Comparison of ENCODE assay signal across 14 cellular contexts in the genomic region with DNA sequence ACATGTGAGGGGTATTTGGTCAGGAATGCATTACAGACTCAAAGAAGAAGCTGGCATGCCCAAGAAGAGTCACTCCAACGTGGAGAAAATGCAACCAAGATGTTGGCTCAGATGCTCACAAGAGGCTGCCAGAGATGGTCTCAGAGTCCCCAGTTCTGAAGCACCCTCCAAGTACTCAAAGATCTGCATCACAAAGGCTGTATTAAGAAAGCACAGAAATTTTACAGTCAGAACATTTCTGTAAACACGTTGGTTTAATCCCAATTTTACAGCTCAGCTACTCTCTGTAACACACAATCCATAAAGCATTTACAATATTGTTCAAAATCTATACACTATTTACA.
DNase-seq lines count a peak whose midpoint lies in the region; ATAC-seq, FAIRE-seq and TF ChIP-seq lines count a peak whose summit lies in the region.
"Had no signal": no experiment of that assay in that cellular context is flagged by ENCODE, and none has a peak within 500 bp of the region (broad histone marks: within the 10 kb centered on the region; RNA-seq: fewer than 3 reads in every experiment).

No MANE protein-coding gene starts in this region.

- H2AFZ ChIP-seq in PC-9 (peak overlapping the region; percentile 66; the same call in 1 of the 2 replicates), H1 (ENCODE audit: low read length) (peak overlapping the region; percentile 59)

- no peak overlapping the region for H3K4me3 ChIP-seq in PC-9
- no peak overlapping the region for H3K4me3 ChIP-seq in H1 (ENCODE audit: extremely low read depth in 1 of 4, insufficient read depth in 2 of 4, low read depth in 3 of 4, low read length in 4 of 4)
- H3K4me3 ChIP-seq in transverse colon, result no peak overlapping the region
- H3K4me3 ChIP-seq: prostate gland had no signal

- TF ChIP-seq POLR2A in H1 (IDR thresholded peaks at IDR 0.05; ENCODE audit: control extremely low read depth in 1 of 2, low read depth in 2 of 2, low read length in 2 of 2), result no peak
- TF ChIP-seq POLR2A in transverse colon (IDR thresholded peaks at IDR 0.05), result no peak

- in situ Hi-C loops in transverse colon (cut with MboI; ENCODE audit: low pct_ligation_motif_present in 1 of 4, low pct_unique_long_range_greater_than_20kb in 1 of 4, low sequenced_read_pairs in 3 of 4), result no loop called here

- H3K14ac ChIP-seq in H1 (ENCODE audit: insufficient read length), result no peak overlapping the region

- peaks cover 19% of the 10 kb centered on the region for H3F3A ChIP-seq in PC-9 (ENCODE audit: insufficient read depth, low read depth)

- H4K8ac ChIP-seq in H1 (ENCODE audit: extremely low read depth, insufficient read depth, low read length), result no peak overlapping the region

- H3K36me3 ChIP-seq in PC-9 (ENCODE audit: low read depth) (no peaks in the 10 kb centered on the region), H1 (ENCODE audit: control insufficient read depth in 2 of 4, insufficient read depth in 4 of 4, low read length in 3 of 4) (no peaks in the 10 kb centered on the region), transverse colon (no peaks in the 10 kb centered on the region)
- H3K36me3 ChIP-seq: prostate gland had no signal

- H3K56ac ChIP-seq in H1 (replicated peaks; ENCODE audit: insufficient read length, low read depth, low read length), result no peak overlapping the region

- H2BK15ac ChIP-seq in H1 (ENCODE audit: low read length), result no peak overlapping the region

- POLR2A ChIA-PET in PC-9 (lab: Charles Lee; ENCODE audit: unreplicated experiment) (interaction anchor here (0.7 kb wide), 1 partner anchor 166 kb away, joined by 8 read pairs; no protein-coding TSS in a partner anchor), H1 (lab: Charles Lee; ENCODE audit: partially characterized antibody) (no interaction called here)

- intact Hi-C loops in PC-9 (cut with micrococcal nuclease; ENCODE audit: unreplicated experiment) (loop anchor here (2.0 kb wide), 1 partner anchor 39 kb away; no protein-coding TSS in a partner anchor), natural killer cell (cut with micrococcal nuclease) (no loop called here), transverse colon (cut with DNase I; ENCODE audit: low total_unique reads) (no loop called here)

- CTCF ChIA-PET in PC-9 (lab: Charles Lee) (no interaction called here), H1 (lab: Charles Lee; ENCODE audit: partially characterized antibody) (interaction anchor here (1.1 to 1.6 kb wide), 3 partner anchors 11 to 58 kb away, joined by 3 to 4 read pairs (median 3); no protein-coding TSS in a partner anchor)

- H3K4me1 Mint-ChIP-seq in natural killer cell, result peaks cover 41 to 52% of the 10 kb centered on the region in 2 donors

- 84% methylated on average over 2 of the region's 2 CpGs; no CpG with 5 or more reads in 1 of the 2 experiments for WGBS in H1 (ENCODE audit: extremely low coverage in 1 of 2, insufficient coverage in 1 of 2, insufficient read length in 1 of 2, insufficient replicate concordance in 2 of 2, low coverage in 1 of 2, low lambda C conversion rate in 2 of 2, missing lambda C conversion rate in 1 of 2), 2 experiments
- WGBS in transverse colon (ENCODE audit: low coverage in 1 of 2), 2 donors, result 43 to 47% methylated on average over 1 to 2 of the region's 2 CpGs

- no peak for TF ChIP-seq CTCF in PC-9 (conservative IDR thresholded peaks at IDR 0.05)
- TF ChIP-seq CTCF in H1 (IDR thresholded peaks at IDR 0.05; ENCODE audit: control extremely low read depth in 1 of 3, insufficient read depth in 1 of 3, low read depth in 1 of 3, low read length in 3 of 3), result no peak
- TF ChIP-seq CTCF in natural killer cell (IDR thresholded peaks at IDR 0.05), result no peak
- no peak for TF ChIP-seq CTCF in transverse colon (IDR thresholded peaks at IDR 0.05)

- H3K4me2 ChIP-seq in PC-9, result peak overlapping the region; percentile 34; the same call in 1 of the 2 replicates
- no peak overlapping the region for H3K4me2 ChIP-seq in H1 (ENCODE audit: insufficient read depth in 1 of 2, low read depth in 2 of 2, low read length in 2 of 2)

- H3K79me2 ChIP-seq in PC-9 (ENCODE audit: low read depth) (no peaks in the 10 kb centered on the region), H1 (ENCODE audit: control insufficient read depth in 1 of 2, insufficient read depth in 2 of 2, low read length in 2 of 2) (no peaks in the 10 kb centered on the region)

- no peak for TF ChIP-seq EP300 in H1 (IDR thresholded peaks at IDR 0.05; ENCODE audit: borderline replicate concordance in 1 of 2, low read depth in 2 of 2, low read length in 2 of 2)
- no peak for TF ChIP-seq EP300 in transverse colon (IDR thresholded peaks at IDR 0.05; ENCODE audit: low read depth)

- H4K5ac ChIP-seq in H1 (ENCODE audit: insufficient read length, low read depth, low read length), result no peak overlapping the region

- no peak overlapping the region for H2BK5ac ChIP-seq in H1 (ENCODE audit: low read depth, low read length)

- H2AK5ac ChIP-seq in H1 (ENCODE audit: low read depth, low read length), result no peak overlapping the region

- no peak for FAIRE-seq in H1 (lab: Jason Lieb, UNC)
- FAIRE-seq: G401.6 had no signal

- H3K9ac ChIP-seq in H1 (replicated peaks in 1 of 4; ENCODE audit: extremely low read depth in 1 of 4, low read depth in 3 of 4, low read length in 3 of 4), result no peak overlapping the region

- H3K27me3 ChIP-seq in PC-9 (ENCODE audit: insufficient read depth, low read depth) (no peaks in the 10 kb centered on the region), H1 (replicated peaks in 1 of 4; ENCODE audit: control insufficient read depth in 3 of 4, extremely low read depth in 1 of 4, insufficient read depth in 3 of 4, low read length in 3 of 4) (no peaks in the 10 kb centered on the region), transverse colon (no peaks in the 10 kb centered on the region)

- H2BK120ac ChIP-seq in H1 (replicated peaks; ENCODE audit: low read depth, low read length), result no peak overlapping the region

- H4K91ac ChIP-seq in H1 (replicated peaks; ENCODE audit: insufficient read length, low read length), result no peak overlapping the region

- H3K27me3 Mint-ChIP-seq in natural killer cell (ENCODE audit: low read depth in 2 of 2), result no peaks in the 10 kb centered on the region
- H3K27me3 Mint-ChIP-seq: activated B cell treated with CpG ODN at 0.5 μM for 24 hours had no signal

- no peaks in the 10 kb centered on the region for H3K36me3 Mint-ChIP-seq in natural killer cell
- H3K36me3 Mint-ChIP-seq: mesothelial cell of epicardium had no signal

- H3K23ac ChIP-seq in H1 (ENCODE audit: insufficient read length), result no peak overlapping the region

- H4K20me1 ChIP-seq in PC-9 (ENCODE audit: insufficient read depth) (no peaks in the 10 kb centered on the region), H1 (replicated peaks in 1 of 2; ENCODE audit: control insufficient read depth in 1 of 2, insufficient read depth in 2 of 2, low read length in 2 of 2) (no peaks in the 10 kb centered on the region)

- no peaks in the 10 kb centered on the region for H3K9me3 Mint-ChIP-seq in natural killer cell
- H3K9me3 Mint-ChIP-seq: activated B cell treated with CpG ODN at 0.5 μM for 24 hours had no signal

- no peak overlapping the region for H2BK20ac ChIP-seq in H1 (ENCODE audit: low read length)

- H3K4me1 ChIP-seq in PC-9 (replicated peaks; ENCODE audit: insufficient read depth), result peaks cover 17% of the 10 kb centered on the region
- peaks cover 0 to 4% (median 0%) of the 10 kb centered on the region in 4 experiments; a peak in 3 of 7 replicates for H3K4me1 ChIP-seq in H1 (replicated peaks in 1 of 4; ENCODE audit: control insufficient read depth in 3 of 4, insufficient read depth in 4 of 4, low read length in 3 of 4)
- peaks cover 0 to 14% (median 7%) of the 10 kb centered on the region in 4 donors for H3K4me1 ChIP-seq in transverse colon
- H3K4me1 ChIP-seq: prostate gland had no signal

- no peak for DNase-seq in PC-9
- no peak for DNase-seq in H1 (ENCODE audit: low read depth in 1 of 2, low spot score in 2 of 2)
- DNase-seq in natural killer cell, result no peak
- DNase-seq in transverse colon, result no peak
- DNase-seq in NK-92 (lab: John Stamatoyannopoulos, UW; ENCODE audit: unreplicated experiment), result no peak
- DNase-seq in NCI-H1436 treated with DMSO at 0.1 percent for 48 hours (lab: John Stamatoyannopoulos, UW), result no peak
- DNase-seq: activated B cell treated with CpG ODN at 0.5 μM for 24 hours; activated naive CD4-positive, alpha-beta T cell treated with anti-CD3 and anti-CD28 coated beads, Interleukin-2, amount 50 U/mL, for 16 hours; stimulated activated CD4-positive, alpha-beta T cell treated with anti-CD3 and anti-CD28 coated beads, Interleukin-2, amount 100 ng/mL, for 24 hours had no signal

- no peak for TF ChIP-seq RAD21 in H1 (IDR thresholded peaks at IDR 0.05 in 1 of 2, conservative IDR thresholded peaks at IDR 0.05 in 1 of 2; ENCODE audit: low read depth in 2 of 2, low read length in 2 of 2)

- H3K9me3 ChIP-seq in PC-9 (ENCODE audit: insufficient read depth, low read depth), result no peaks in the 10 kb centered on the region
- H3K9me3 ChIP-seq in H1 (ENCODE audit: insufficient read depth in 2 of 2, low read depth in 1 of 2, low read length in 1 of 2), result no peaks in the 10 kb centered on the region
- H3K9me3 ChIP-seq in transverse colon, result no peaks in the 10 kb centered on the region
- H3K9me3 ChIP-seq: prostate gland had no signal

- BruUV-seq in PC-9 (replicated peaks; lab: Mats Ljungman, UMichigan), result no TSS peak

- no peak for ATAC-seq in natural killer cell
- ATAC-seq in HG03039 (IDR thresholded peaks at IDR 0.05; ENCODE audit: unreplicated experiment), result no peak

- no peak overlapping the region for H2BK12ac ChIP-seq in H1 (ENCODE audit: low read depth, low read length)

- no peaks in the 10 kb centered on the region for H3K9me2 ChIP-seq in PC-9 (ENCODE audit: insufficient read depth)

- H3K4ac ChIP-seq in H1 (replicated peaks; ENCODE audit: insufficient read length, low read depth, low read length), result no peak overlapping the region

- H3K4me3 Mint-ChIP-seq in natural killer cell, result no peak overlapping the region
- H3K4me3 Mint-ChIP-seq: activated B cell treated with CpG ODN at 0.5 μM for 24 hours, mesothelial cell of epicardium had no signal

- H3K27ac Mint-ChIP-seq in natural killer cell, result peak overlapping the region; percentile 49 to 76
- H3K27ac Mint-ChIP-seq: activated B cell treated with CpG ODN at 0.5 μM for 24 hours, mesothelial cell of epicardium had no signal

- no peak overlapping the region for H3K18ac ChIP-seq in H1 (ENCODE audit: extremely low read depth, low read length)

- H3K27ac ChIP-seq in PC-9, result peak overlapping the region; percentile 57
- H3K27ac ChIP-seq in H1 (ENCODE audit: low read depth, low read length), result no peak overlapping the region
- peak overlapping the region; percentile 10 to 52 (median 42) for H3K27ac ChIP-seq in transverse colon
- H3K27ac ChIP-seq: HL-60 had no signal

- H3K23me2 ChIP-seq in H1 (ENCODE audit: low read depth, low read length), result no peaks in the 10 kb centered on the region

- H3K79me1 ChIP-seq in H1 (ENCODE audit: low read depth, low read length), result no peaks in the 10 kb centered on the region

TF ChIP-seq in H1, 55 proteins besides CTCF, POLR2A, EP300 and RAD21:
- no peak for TF ChIP-seq CBX5 (IDR thresholded peaks at IDR 0.05; ENCODE audit: low read depth, low read length)
- TF ChIP-seq SIRT6 (IDR thresholded peaks at IDR 0.05; ENCODE audit: low read length), result no peak
